ENCODE assay signal across 8 cellular contexts in genomic region chr14:69726761-69727511, GRCh38. TPM values are rescaled to one million over a fixed set of nuclear protein-coding genes. Genes with fewer than 3 reads are reported as not detected.
DNase-seq lines count a peak whose midpoint lies in the region; ATAC-seq lines count a peak whose summit lies in the region.

No MANE protein-coding gene starts in this region.

- H3K36me3 Mint-ChIP-seq in activated CD8-positive, alpha-beta memory T cell treated with anti-CD3 and anti-CD28 coated beads, Interleukin-2, amount 10 ng/mL, durations not matched to agents 7 days and 5 days, result peaks cover 2% of the 10 kb centered on the region
- H3K36me3 Mint-ChIP-seq in effector memory CD8-positive, alpha-beta T cell (ENCODE audit: insufficient read depth), result no peaks in the 10 kb centered on the region

- H3K27me3 Mint-ChIP-seq in activated CD8-positive, alpha-beta memory T cell treated with anti-CD3 and anti-CD28 coated beads, Interleukin-2, amount 10 ng/mL, durations not matched to agents 7 days and 5 days, result no peaks in the 10 kb centered on the region
- H3K27me3 Mint-ChIP-seq in effector memory CD8-positive, alpha-beta T cell, result no peaks in the 10 kb centered on the region

- H3K27ac Mint-ChIP-seq in activated CD8-positive, alpha-beta memory T cell treated with anti-CD3 and anti-CD28 coated beads, Interleukin-2, amount 10 ng/mL, durations not matched to agents 7 days and 5 days, result peak overlapping the region; percentile 76
- peak overlapping the region; percentile 28 to 81 for H3K27ac Mint-ChIP-seq in effector memory CD8-positive, alpha-beta T cell

- H3K4me3 ChIP-seq in mesodermal cell (ENCODE audit: extremely low read depth, insufficient read depth, low read length, poor library complexity, severe bottlenecking), result peak overlapping the region; percentile 19

- CTCF ChIA-PET in activated CD8-positive, alpha-beta memory T cell treated with anti-CD3 and anti-CD28 coated beads, Interleukin-2, amount 10 ng/mL, durations not matched to agents 7 days and 5 days (lab: Charles Lee), result interaction anchor here (0.6 to 4.3 kb wide), 41 partner anchors 10 to 301 kb away, joined by 3 to 64 read pairs (median 5); partner anchors contain the start of genes SRSF5 and SUSD6

- no peaks in the 10 kb centered on the region for H3K9me3 Mint-ChIP-seq in activated CD8-positive, alpha-beta memory T cell treated with anti-CD3 and anti-CD28 coated beads, Interleukin-2, amount 10 ng/mL, durations not matched to agents 7 days and 5 days (ENCODE audit: low read depth)
- H3K9me3 Mint-ChIP-seq in effector memory CD8-positive, alpha-beta T cell, result no peaks in the 10 kb centered on the region

- peak; percentile 67 for ATAC-seq in GM18873 (IDR thresholded peaks at IDR 0.05; ENCODE audit: low FRiP score, unreplicated experiment)
- ATAC-seq in HG03354 (IDR thresholded peaks at IDR 0.05; ENCODE audit: poor library complexity, severe bottlenecking, unreplicated experiment), result peak; percentile 92
- peak; percentile 94 for ATAC-seq in activated CD8-positive, alpha-beta memory T cell treated with anti-CD3 and anti-CD28 coated beads, Interleukin-2, amount 10 ng/mL, durations not matched to agents 7 days and 5 days
- ATAC-seq in effector memory CD8-positive, alpha-beta T cell (replicated peaks), result peak; percentile 89

- H3K4me1 ChIP-seq in mesodermal cell (ENCODE audit: control insufficient read depth, insufficient read depth, low read length, poor library complexity, severe bottlenecking), result peaks cover 2% of the 10 kb centered on the region

- peak; percentile 49 to 51 for DNase-seq in AML-193 (lab: John Stamatoyannopoulos, UW)
- DNase-seq in NCI-H748 (lab: John Stamatoyannopoulos, UW; ENCODE audit: unreplicated experiment), result peak; percentile 72
- DNase-seq in activated CD8-positive, alpha-beta memory T cell treated with anti-CD3 and anti-CD28 coated beads, Interleukin-2, amount 10 ng/mL, durations not matched to agents 7 days and 5 days, result peak; percentile 86
- peak; percentile 84 to 85 (median 85) for DNase-seq in effector memory CD8-positive, alpha-beta T cell
- DNase-seq in stimulated activated CD8-positive, alpha-beta memory T cell treated with anti-CD3 and anti-CD28 coated beads, Interleukin-15, amount 100 ng/mL, for 24 hours (ENCODE audit: low read depth), result peak; percentile 77

- H3K4me1 Mint-ChIP-seq in activated CD8-positive, alpha-beta memory T cell treated with anti-CD3 and anti-CD28 coated beads, Interleukin-2, amount 10 ng/mL, durations not matched to agents 7 days and 5 days, result peaks cover 40% of the 10 kb centered on the region
- H3K4me1 Mint-ChIP-seq in effector memory CD8-positive, alpha-beta T cell (ENCODE audit: low read depth in 2 of 2), result peaks cover 6 to 24% of the 10 kb centered on the region in 2 donors

- no peaks in the 10 kb centered on the region for H3K9me3 ChIP-seq in mesodermal cell (ENCODE audit: control insufficient read depth, low read length)

- no peak overlapping the region for H3K27ac ChIP-seq in mesodermal cell (ENCODE audit: low read depth, low read length, severe bottlenecking)

- no peaks in the 10 kb centered on the region for H3K36me3 ChIP-seq in mesodermal cell (ENCODE audit: control insufficient read depth, insufficient read depth, low read length)

- 22 to 26% methylated on average over 38 to 43 of the region's 51 CpGs for WGBS in mesodermal cell (ENCODE audit: insufficient coverage in 2 of 2), 2 experiments

- H3K4me3 Mint-ChIP-seq in activated CD8-positive, alpha-beta memory T cell treated with anti-CD3 and anti-CD28 coated beads, Interleukin-2, amount 10 ng/mL, durations not matched to agents 7 days and 5 days, result peak overlapping the region; percentile 65
- H3K4me3 Mint-ChIP-seq in effector memory CD8-positive, alpha-beta T cell, result peak overlapping the region; percentile 48 to 58

RNA-seq across cellular contexts. Expression of gene SRSF5, which starts 40.0 kb away (rescaled TPM):
- total RNA-seq in activated CD8-positive, alpha-beta memory T cell treated with anti-CD3 and anti-CD28 coated beads, Interleukin-2, amount 10 ng/mL, durations not matched to agents 7 days and 5 days, result 100 to 1,000 TPM; 335 to 407 TPM
- polyA plus RNA-seq in mesodermal cell (2013, experiment 1 of 2), result 238 TPM
- 242 TPM for polyA plus RNA-seq in mesodermal cell (2013, experiment 2 of 2)
